7 cellular contexts compared by ENCODE assay signal in genomic region chr12:110543252-110543959, GRCh38. TPM values are rescaled to one million over a fixed set of nuclear protein-coding genes. Genes with fewer than 3 reads are reported as not detected.
A peak's percentile ranks its signal among the peaks of the same experiment; 100 is the strongest.
DNase-seq lines count a peak whose midpoint lies in the region; ATAC-seq lines count a peak whose summit lies in the region.

No MANE protein-coding gene starts in this region.

- peaks cover 52% of the 10 kb centered on the region for H3K4me1 ChIP-seq in skeletal muscle satellite cell (ENCODE audit: control insufficient read depth, insufficient read depth, low read length)
- H3K4me1 ChIP-seq in effector memory CD4-positive, alpha-beta T cell (ENCODE audit: control insufficient read depth, insufficient read depth, low read length, poor library complexity, severe bottlenecking) = no peaks in the 10 kb centered on the region

- no peaks in the 10 kb centered on the region for H3K27me3 ChIP-seq in skeletal muscle satellite cell (ENCODE audit: control insufficient read depth, insufficient read depth, low read length)
- no peaks in the 10 kb centered on the region for H3K27me3 ChIP-seq in effector memory CD4-positive, alpha-beta T cell (replicated peaks; ENCODE audit: control insufficient read depth, insufficient read depth, low read length, poor library complexity, severe bottlenecking)

- peak overlapping the region; percentile 58 for H3K4me2 ChIP-seq in skeletal muscle satellite cell (ENCODE audit: low read length)

- no peaks in the 10 kb centered on the region for H3K9me3 ChIP-seq in skeletal muscle satellite cell (replicated peaks; ENCODE audit: low read length)
- no peaks in the 10 kb centered on the region for H3K9me3 ChIP-seq in effector memory CD4-positive, alpha-beta T cell (ENCODE audit: control insufficient read depth, low read length)

- ATAC-seq in GM19023 (IDR thresholded peaks at IDR 0.05; ENCODE audit: unreplicated experiment) = no peak

- H3K4me3 ChIP-seq in skeletal muscle satellite cell (ENCODE audit: low read length) = no peak overlapping the region
- no peak overlapping the region for H3K4me3 ChIP-seq in effector memory CD4-positive, alpha-beta T cell (ENCODE audit: insufficient read depth, low read depth, low read length, poor library complexity, severe bottlenecking)

- H3K36me3 ChIP-seq in skeletal muscle satellite cell (ENCODE audit: insufficient read depth, low read length) = peaks cover 14% of the 10 kb centered on the region
- peaks cover 22% of the 10 kb centered on the region for H3K36me3 ChIP-seq in effector memory CD4-positive, alpha-beta T cell (ENCODE audit: control insufficient read depth, insufficient read depth, low read length)

- H3K27ac ChIP-seq in angular gyrus (ENCODE audit: low read depth, low read length) = peak overlapping the region; percentile 34
- no peak overlapping the region for H3K27ac ChIP-seq in effector memory CD4-positive, alpha-beta T cell (ENCODE audit: insufficient read depth, low read length, poor library complexity, severe bottlenecking)

- peak overlapping the region; percentile 8 for H3K9ac ChIP-seq in skeletal muscle satellite cell (ENCODE audit: low read depth, low read length)

- DNase-seq in NCI-H2029 treated with DMSO at 0.1 percent for 48 hours (lab: John Stamatoyannopoulos, UW) = peak; percentile 78
- DNase-seq in hypothalamus (lab: John Stamatoyannopoulos, UW) = peak in 33 of 51 donors; percentile 1 to 70 (median 33)
- DNase-seq in effector memory CD4-positive, alpha-beta T cell = no peak
- DNase-seq in DMS53 (lab: John Stamatoyannopoulos, UW) = no peak

RNA-seq across cellular contexts. Expression of gene PPTC7, which starts 39.7 kb away (rescaled TPM):
- total RNA-seq in skeletal muscle satellite cell (2012; rRNA removed) = 7.4 and 10.0 TPM in 2 replicates

RNA-seq across cellular contexts. Expression of gene RAD9B, which starts 41.3 kb away (rescaled TPM):
- total RNA-seq in skeletal muscle satellite cell (2012; rRNA removed) = 0.25 and 1.5 TPM in 2 replicates

RNA-seq across cellular contexts. Expression of gene VPS29, which starts 41.5 kb away (rescaled TPM):
- 43.6 and 53.7 TPM in 2 replicates for total RNA-seq in skeletal muscle satellite cell (2012; rRNA removed)

Comparison
In these comparisons a context has a peak if more than half of its experiments do, and no peak if none do; other contexts are left out.
1. DNase-seq: peak in NCI-H2029 treated with DMSO at 0.1 percent for 48 hours (single experiment) and hypothalamus (33 of 51); none in effector memory CD4-positive, alpha-beta T cell (0 of 3) and DMS53 (single experiment).